Comparison of ENCODE assay signal across 1 cellular context in genomic region chr3:197926418-197926817, GRCh38.
TF ChIP-seq lines count a peak whose summit lies in the region.

No MANE protein-coding gene starts in this region.

TF ChIP-seq in HepG2, 621 proteins besides CTCF, POLR2A, EP300 and RAD21 (continued from another document):
- TF ChIP-seq ZNF484 (CRISPR knock-in tag; IDR thresholded peaks at IDR 0.05; ENCODE audit: borderline replicate concordance, low read depth) (no peak), NFYB (CRISPR knock-in tag; IDR thresholded peaks at IDR 0.05) (no peak)
